8 cellular contexts compared by ENCODE assay signal in the genomic region with DNA sequence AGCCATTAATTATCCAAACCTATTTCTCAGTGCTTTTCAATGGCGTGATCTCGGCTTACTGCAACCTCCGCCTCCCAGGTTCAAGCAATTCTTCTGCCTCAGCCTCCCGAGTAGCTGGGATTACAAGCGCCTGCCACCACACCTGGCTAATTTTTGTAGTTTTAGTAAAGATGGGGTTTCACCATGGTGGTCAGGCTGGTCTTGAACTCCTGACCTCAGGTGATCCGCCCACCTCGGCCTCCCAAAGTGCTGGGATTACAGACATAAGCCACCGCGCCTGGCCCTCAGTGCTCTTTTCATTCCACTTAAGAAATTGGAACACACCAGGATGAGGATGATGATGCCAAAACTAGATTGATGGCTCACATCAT. TPM values are rescaled to one million over a fixed set of nuclear protein-coding genes. Genes with fewer than 3 reads are reported as not detected.
A peak's percentile ranks its signal among the peaks of the same experiment; 100 is the strongest.
DNase-seq lines count a peak whose midpoint lies in the region; ATAC-seq and TF ChIP-seq lines count a peak whose summit lies in the region.
"Not testable (repeated sequence)": the region's sequence is repeated elsewhere in the genome, so short reads cannot be mapped to it uniquely, and the experiment has no call there.
"Had no signal": no experiment of that assay in that cellular context is flagged by ENCODE, and none has a peak within 500 bp of the region (broad histone marks: within the 10 kb centered on the region; RNA-seq: fewer than 3 reads in every experiment).

No MANE protein-coding gene starts in this region.

- H3K27me3 Mint-ChIP-seq in activated T-cell treated with anti-CD3 and anti-CD28 coated beads, Interleukin-2, amount 50 U/mL, for 4 hours (ENCODE audit: low read depth); central memory CD8-positive, alpha-beta T cell; glutamatergic neuron (ENCODE audit: unreplicated experiment): not testable (repeated sequence)

- peak overlapping the region; percentile 100 for H3K27ac Mint-ChIP-seq in central memory CD8-positive, alpha-beta T cell (ENCODE audit: low read depth)
- H3K27ac Mint-ChIP-seq in glutamatergic neuron (ENCODE audit: unreplicated experiment) = peak overlapping the region; percentile 99

- not testable (repeated sequence) for H3F3A ChIP-seq in PC-3 (ENCODE audit: low read length, unreplicated experiment)

- not testable (repeated sequence) for H3K4me1 ChIP-seq in PC-3 (ENCODE audit: insufficient read depth, low read length); mucosa of rectum (ENCODE audit: control insufficient read depth in 2 of 2, insufficient read depth in 2 of 2, low read length in 2 of 2)

- TF ChIP-seq CTCF in GM12864 (IDR thresholded peaks at IDR 0.05; ENCODE audit: low read depth, low read length, missing control alignments); PC-3 (conservative IDR thresholded peaks at IDR 0.05; ENCODE audit: low read depth, low read length); glutamatergic neuron (IDR thresholded peaks at IDR 0.05; ENCODE audit: partially characterized antibody, unreplicated experiment): not testable (repeated sequence)

- peak overlapping the region; percentile 89; the same call in 1 of the 2 replicates for H3K27ac ChIP-seq in PC-3 (ENCODE audit: low read length)
- not testable (repeated sequence) for H3K27ac ChIP-seq in mucosa of rectum (ENCODE audit: low read depth in 2 of 2, low read length in 2 of 2)

- intact Hi-C loops in PC-3 (cut with micrococcal nuclease) = loop anchor here (1.0 kb wide), 4 partner anchors 8 to 141 kb away; no protein-coding TSS in a partner anchor

- TSS peak; percentile 88 for BruUV-seq in PC-3 (replicated peaks; lab: Mats Ljungman, UMichigan)

- H3K79me2 ChIP-seq in PC-3 (ENCODE audit: low read length) = not testable (repeated sequence)

- H3K9ac ChIP-seq in PC-3 (ENCODE audit: low read length) (peak overlapping the region; percentile 81), mucosa of rectum (ENCODE audit: low read depth in 1 of 2, low read length in 2 of 2) (peak overlapping the region; percentile 73 to 81)

- not testable (repeated sequence) for H4K20me1 ChIP-seq in PC-3 (ENCODE audit: low read length)

- H3K9me2 ChIP-seq in PC-3 (replicated peaks; ENCODE audit: low read length) = not testable (repeated sequence)

- H3K4me3 Mint-ChIP-seq in activated T-cell treated with anti-CD3 and anti-CD28 coated beads, Interleukin-2, amount 50 U/mL, for 4 hours = peak overlapping the region; percentile 81
- peak overlapping the region; percentile 88 for H3K4me3 Mint-ChIP-seq in central memory CD8-positive, alpha-beta T cell
- H3K4me3 Mint-ChIP-seq in glutamatergic neuron (ENCODE audit: unreplicated experiment) = peak overlapping the region; percentile 77

- not testable (repeated sequence) for H3K9me3 Mint-ChIP-seq in activated T-cell treated with anti-CD3 and anti-CD28 coated beads, Interleukin-2, amount 50 U/mL, for 4 hours; central memory CD8-positive, alpha-beta T cell; glutamatergic neuron (ENCODE audit: unreplicated experiment)

- H2AFZ ChIP-seq in PC-3 (ENCODE audit: low read length) = peak overlapping the region; percentile 73

- H3K4me2 ChIP-seq in PC-3 (ENCODE audit: low read length) = peak overlapping the region; percentile 75

- H3K36me3 ChIP-seq in PC-3 (ENCODE audit: low read depth, low read length); mucosa of rectum (ENCODE audit: control insufficient read depth in 2 of 2, insufficient read depth in 2 of 2, low read length in 2 of 2): not testable (repeated sequence)

- not testable (repeated sequence) for DNase-seq in GM12864 (ENCODE audit: low read depth); PC-3; activated T-cell treated with anti-CD3 and anti-CD28 coated beads, Interleukin-2, amount 50 U/mL, for 4 hours; central memory CD8-positive, alpha-beta T cell (ENCODE audit: low spot score in 2 of 2); glutamatergic neuron; skeletal muscle cell (ENCODE audit: low read depth)

- ATAC-seq in PC-3; activated T-cell treated with anti-CD3 and anti-CD28 coated beads, Interleukin-2, amount 50 U/mL, for 4 hours: not testable (repeated sequence)
- ATAC-seq in central memory CD8-positive, alpha-beta T cell (replicated peaks; ENCODE audit: extremely low read depth, poor library complexity, severe bottlenecking) = peak; percentile 2

- peak overlapping the region; percentile 51 for H3K4me3 ChIP-seq in GM12864 (ENCODE audit: low read depth, low read length)
- H3K4me3 ChIP-seq in PC-3 (ENCODE audit: low read length) = peak overlapping the region; percentile 56
- H3K4me3 ChIP-seq in mucosa of rectum (ENCODE audit: low read length in 2 of 2) = peak overlapping the region; percentile 59 to 78
- peak overlapping the region; percentile 44 for H3K4me3 ChIP-seq in skeletal muscle cell (ENCODE audit: low read depth, low read length)

- H3K27me3 ChIP-seq in PC-3 (ENCODE audit: low read length); mucosa of rectum (ENCODE audit: control insufficient read depth in 2 of 2, insufficient read depth in 2 of 2, low read length in 2 of 2): not testable (repeated sequence)

- peaks cover 23% of the 10 kb centered on the region for H3K4me1 Mint-ChIP-seq in activated T-cell treated with anti-CD3 and anti-CD28 coated beads, Interleukin-2, amount 50 U/mL, for 4 hours (ENCODE audit: low read depth)
- H3K4me1 Mint-ChIP-seq in central memory CD8-positive, alpha-beta T cell = peaks cover 17% of the 10 kb centered on the region
- H3K4me1 Mint-ChIP-seq in glutamatergic neuron (ENCODE audit: low read depth, unreplicated experiment) = not testable (repeated sequence)

- POLR2A ChIA-PET in PC-3 (lab: Charles Lee; ENCODE audit: unreplicated experiment) = interaction anchor here (0.5 to 0.8 kb wide), 2 partner anchors 37 to 56 kb away, joined by 3 to 8 read pairs; no protein-coding TSS in a partner anchor

- not testable (repeated sequence) for H3K9me3 ChIP-seq in PC-3 (ENCODE audit: low read length); mucosa of rectum (ENCODE audit: control insufficient read depth in 2 of 2, low read length in 2 of 2)

- CTCF ChIA-PET in PC-3 (lab: Charles Lee) = not testable (repeated sequence)

- H3K36me3 Mint-ChIP-seq in activated T-cell treated with anti-CD3 and anti-CD28 coated beads, Interleukin-2, amount 50 U/mL, for 4 hours (ENCODE audit: insufficient read depth); glutamatergic neuron (ENCODE audit: unreplicated experiment): not testable (repeated sequence)
- peaks cover 27% of the 10 kb centered on the region for H3K36me3 Mint-ChIP-seq in central memory CD8-positive, alpha-beta T cell (ENCODE audit: insufficient read depth)

RNA-seq across cellular contexts. Expression of gene TEX14, which starts 32.1 kb away (rescaled TPM):
- 0.12 and 0.29 TPM in 2 replicates for total RNA-seq in PC-3 (2014; rRNA removed)
- total RNA-seq in activated T-cell treated with anti-CD3 and anti-CD28 coated beads, Interleukin-2, amount 50 U/mL, for 4 hours = under 1 TPM; 0.20 to 0.43 (median 0.29) TPM
- total RNA-seq in glutamatergic neuron (ENCODE audit: unreplicated experiment) = 0.20 TPM
- total RNA-seq: glomerular endothelial cell had no signal

RNA-seq across cellular contexts. Expression of gene RAD51C, which starts 32.7 kb away (rescaled TPM):
- total RNA-seq in PC-3 (2014; rRNA removed) = 58.9 and 71.1 TPM in 2 replicates
- total RNA-seq in activated T-cell treated with anti-CD3 and anti-CD28 coated beads, Interleukin-2, amount 50 U/mL, for 4 hours = 10 to 100 TPM; 57.4 to 68.5 (median 59.9) TPM
- total RNA-seq in glutamatergic neuron (ENCODE audit: unreplicated experiment) = 8.5 TPM
